In genomic region chr5:53170748-53171349, GRCh38 we compare ENCODE assay signal across 8 cellular contexts.
DNase-seq lines count a peak whose midpoint lies in the region; ATAC-seq, FAIRE-seq and TF ChIP-seq lines count a peak whose summit lies in the region.

No MANE protein-coding gene starts in this region.

- ATAC-seq in HG03571 (IDR thresholded peaks at IDR 0.05; ENCODE audit: unreplicated experiment) (no peak), GM21717 (IDR thresholded peaks at IDR 0.05; ENCODE audit: unreplicated experiment) (no peak), HG02938 (IDR thresholded peaks at IDR 0.05; ENCODE audit: unreplicated experiment) (no peak)

- DNase-seq in stimulated activated CD4-positive, alpha-beta T cell treated with anti-CD3 and anti-CD28 coated beads, Interleukin-15, amount 100 ng/mL, for 24 hours: peak; percentile 2
- DNase-seq in stimulated activated CD4-positive, alpha-beta T cell treated with anti-CD3 and anti-CD28 coated beads, Interleukin-4, amount 100 ng/mL, for 4 hours: no peak
- DNase-seq in Karpas-422: peak; percentile 62
- peak in 6 of 7 donors; percentile 24 to 55 (median 36) for DNase-seq in adrenal gland
- DNase-seq in keratinocyte (ENCODE audit: low read depth, low spot score): no peak

- H3K27me3 ChIP-seq in Karpas-422 (ENCODE audit: low read length): peaks cover 5% of the 10 kb centered on the region; the same call in 1 of the 2 replicates
- no peaks in the 10 kb centered on the region for H3K27me3 ChIP-seq in adrenal gland
- no peaks in the 10 kb centered on the region for H3K27me3 ChIP-seq in keratinocyte (ENCODE audit: control insufficient read depth, extremely low read depth, insufficient read depth, low read length)

- intact Hi-C loops in adrenal gland (cut with DNase I): loop anchor here in 1 of 2 donors (5.0 kb wide), 1 partner anchor 261 kb away; no protein-coding TSS in a partner anchor

- no peak overlapping the region for H3K4me2 ChIP-seq in Karpas-422 (ENCODE audit: low read depth, low read length, poor library complexity, severe bottlenecking)
- no peak overlapping the region for H3K4me2 ChIP-seq in keratinocyte (ENCODE audit: control insufficient read depth, extremely low read depth, insufficient read depth, low read depth, low read length)

- H2AFZ ChIP-seq in Karpas-422 (ENCODE audit: low read length) (no peak overlapping the region), keratinocyte (ENCODE audit: control insufficient read depth, low read length) (no peak overlapping the region)

- dilution Hi-C loops in keratinocyte (cut with MboI; ENCODE audit: extremely low pct_ligation_motif_present, low sequenced_read_pairs): no loop called here

- H3K9ac ChIP-seq in Karpas-422 (ENCODE audit: low read length): no peak overlapping the region
- no peak overlapping the region for H3K9ac ChIP-seq in keratinocyte (ENCODE audit: control insufficient read depth, extremely low read depth, insufficient read depth, low read length)

- TF ChIP-seq CTCF in adrenal gland (IDR thresholded peaks at IDR 0.05): peak; percentile 43 to 83 (median 72)
- TF ChIP-seq CTCF in keratinocyte (optimal IDR thresholded peaks at IDR 0.05 in 1 of 3, IDR thresholded peaks at IDR 0.05 in 1 of 3, conservative IDR thresholded peaks at IDR 0.05 in 1 of 3; ENCODE audit: extremely low read depth in 1 of 3, insufficient read depth in 2 of 3, low read length in 3 of 3): peak; percentile 60 to 82 (median 74)

- H4K20me1 ChIP-seq in Karpas-422 (ENCODE audit: insufficient read depth, low read depth, low read length) (no peaks in the 10 kb centered on the region), keratinocyte (ENCODE audit: control insufficient read depth, extremely low read depth, insufficient read depth, low read length) (no peaks in the 10 kb centered on the region)

- WGBS in adrenal gland, 4 donors: 95 to 100% (median 96%) methylated on average over 1 of the region's 1 CpG

- no peaks in the 10 kb centered on the region for H3K4me1 ChIP-seq in Karpas-422 (ENCODE audit: low read length)
- H3K4me1 ChIP-seq in adrenal gland (replicated peaks in 1 of 2): peaks cover 13 to 15% of the 10 kb centered on the region in 2 donors
- peaks cover 21% of the 10 kb centered on the region for H3K4me1 ChIP-seq in keratinocyte (ENCODE audit: control insufficient read depth, extremely low read depth, insufficient read depth, low read length)

- H3K79me2 ChIP-seq in Karpas-422 (ENCODE audit: low read length): no peaks in the 10 kb centered on the region
- H3K79me2 ChIP-seq in keratinocyte (ENCODE audit: control insufficient read depth, insufficient read depth, low read length): no peaks in the 10 kb centered on the region

- no peak for TF ChIP-seq POLR2A in adrenal gland (IDR thresholded peaks at IDR 0.05)

- H3K9me3 ChIP-seq in Karpas-422 (ENCODE audit: low read length): no peaks in the 10 kb centered on the region
- H3K9me3 ChIP-seq in adrenal gland (replicated peaks in 1 of 3): no peaks in the 10 kb centered on the region
- peaks cover 5% of the 10 kb centered on the region for H3K9me3 ChIP-seq in keratinocyte (ENCODE audit: control insufficient read depth, low read depth, low read length)

- no peaks in the 10 kb centered on the region for H3K9me1 ChIP-seq in keratinocyte (ENCODE audit: control insufficient read depth, extremely low read depth, insufficient read depth, low read length)

- no peak overlapping the region for H3K4me3 ChIP-seq in Karpas-422 (ENCODE audit: low read length)
- H3K4me3 ChIP-seq in adrenal gland: no peak overlapping the region
- H3K4me3 ChIP-seq in keratinocyte (ENCODE audit: control insufficient read depth in 2 of 3, extremely low read depth in 1 of 3, insufficient read depth in 2 of 3, low read depth in 1 of 3, low read length in 3 of 3): no peak overlapping the region

- H3K27ac ChIP-seq in Karpas-422 (ENCODE audit: low read length) (no peak overlapping the region), adrenal gland (no peak overlapping the region), keratinocyte (ENCODE audit: control insufficient read depth, insufficient read depth, low read length) (peak overlapping the region; percentile 11)

- H3K36me3 ChIP-seq in Karpas-422 (ENCODE audit: insufficient read depth, low read length) (no peaks in the 10 kb centered on the region), adrenal gland (replicated peaks in 1 of 2) (no peaks in the 10 kb centered on the region), keratinocyte (ENCODE audit: control insufficient read depth in 2 of 2, extremely low read depth in 1 of 2, insufficient read depth in 2 of 2, low read length in 2 of 2) (no peaks in the 10 kb centered on the region)

- H3K9me2 ChIP-seq in Karpas-422 (replicated peaks; ENCODE audit: insufficient read depth, low read length): no peaks in the 10 kb centered on the region

- peak; percentile 90 for FAIRE-seq in keratinocyte (lab: Jason Lieb, UNC)

Comparison
In these comparisons a context has a peak if more than half of its experiments do, and no peak if none do; other contexts are left out.
1. DNase-seq: peak in stimulated activated CD4-positive, alpha-beta T cell treated with anti-CD3 and anti-CD28 coated beads, Interleukin-15, amount 100 ng/mL, for 24 hours (single experiment), Karpas-422 (single experiment) and adrenal gland (6 of 7); none in stimulated activated CD4-positive, alpha-beta T cell treated with anti-CD3 and anti-CD28 coated beads, Interleukin-4, amount 100 ng/mL, for 4 hours (0 of 2) and keratinocyte (single experiment).